Comparison of ENCODE assay signal across 1 cellular context in genomic region chr20:41340327-41341055, GRCh38.
TF ChIP-seq lines count a peak whose summit lies in the region.

A gene with protein sequence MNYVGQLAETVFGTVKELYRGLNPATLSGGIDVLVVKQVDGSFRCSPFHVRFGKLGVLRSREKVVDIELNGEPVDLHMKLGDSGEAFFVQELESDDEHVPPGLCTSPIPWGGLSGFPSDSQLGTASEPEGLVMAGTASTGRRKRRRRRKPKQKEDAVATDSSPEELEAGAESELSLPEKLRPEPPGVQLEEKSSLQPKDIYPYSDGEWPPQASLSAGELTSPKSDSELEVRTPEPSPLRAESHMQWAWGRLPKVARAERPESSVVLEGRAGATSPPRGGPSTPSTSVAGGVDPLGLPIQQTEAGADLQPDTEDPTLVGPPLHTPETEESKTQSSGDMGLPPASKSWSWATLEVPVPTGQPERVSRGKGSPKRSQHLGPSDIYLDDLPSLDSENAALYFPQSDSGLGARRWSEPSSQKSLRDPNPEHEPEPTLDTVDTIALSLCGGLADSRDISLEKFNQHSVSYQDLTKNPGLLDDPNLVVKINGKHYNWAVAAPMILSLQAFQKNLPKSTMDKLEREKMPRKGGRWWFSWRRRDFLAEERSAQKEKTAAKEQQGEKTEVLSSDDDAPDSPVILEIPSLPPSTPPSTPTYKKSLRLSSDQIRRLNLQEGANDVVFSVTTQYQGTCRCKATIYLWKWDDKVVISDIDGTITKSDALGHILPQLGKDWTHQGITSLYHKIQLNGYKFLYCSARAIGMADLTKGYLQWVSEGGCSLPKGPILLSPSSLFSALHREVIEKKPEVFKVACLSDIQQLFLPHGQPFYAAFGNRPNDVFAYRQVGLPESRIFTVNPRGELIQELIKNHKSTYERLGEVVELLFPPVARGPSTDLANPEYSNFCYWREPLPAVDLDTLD (plus strand): TSS chr20:41340821. CDS start chr20:41345804, 4,983 bp downstream.

TF ChIP-seq in SK-N-SH treated with all-trans-retinoic acid at 6 μM for 48 hours, 23 proteins besides CTCF, POLR2A, EP300 and RAD21 (continued from another document):
- TF ChIP-seq POU6F1 (CRISPR knock-in tag; IDR thresholded peaks at IDR 0.05; ENCODE audit: borderline replicate concordance, low read depth) = no peak
- TF ChIP-seq ZC3H10 (CRISPR knock-in tag; IDR thresholded peaks at IDR 0.05) = no peak
- TF ChIP-seq PPARA (CRISPR knock-in tag; IDR thresholded peaks at IDR 0.05; ENCODE audit: borderline replicate concordance) = no peak
- no peak for TF ChIP-seq CSDC2 (CRISPR knock-in tag; IDR thresholded peaks at IDR 0.05)
- TF ChIP-seq, protein P1, sequence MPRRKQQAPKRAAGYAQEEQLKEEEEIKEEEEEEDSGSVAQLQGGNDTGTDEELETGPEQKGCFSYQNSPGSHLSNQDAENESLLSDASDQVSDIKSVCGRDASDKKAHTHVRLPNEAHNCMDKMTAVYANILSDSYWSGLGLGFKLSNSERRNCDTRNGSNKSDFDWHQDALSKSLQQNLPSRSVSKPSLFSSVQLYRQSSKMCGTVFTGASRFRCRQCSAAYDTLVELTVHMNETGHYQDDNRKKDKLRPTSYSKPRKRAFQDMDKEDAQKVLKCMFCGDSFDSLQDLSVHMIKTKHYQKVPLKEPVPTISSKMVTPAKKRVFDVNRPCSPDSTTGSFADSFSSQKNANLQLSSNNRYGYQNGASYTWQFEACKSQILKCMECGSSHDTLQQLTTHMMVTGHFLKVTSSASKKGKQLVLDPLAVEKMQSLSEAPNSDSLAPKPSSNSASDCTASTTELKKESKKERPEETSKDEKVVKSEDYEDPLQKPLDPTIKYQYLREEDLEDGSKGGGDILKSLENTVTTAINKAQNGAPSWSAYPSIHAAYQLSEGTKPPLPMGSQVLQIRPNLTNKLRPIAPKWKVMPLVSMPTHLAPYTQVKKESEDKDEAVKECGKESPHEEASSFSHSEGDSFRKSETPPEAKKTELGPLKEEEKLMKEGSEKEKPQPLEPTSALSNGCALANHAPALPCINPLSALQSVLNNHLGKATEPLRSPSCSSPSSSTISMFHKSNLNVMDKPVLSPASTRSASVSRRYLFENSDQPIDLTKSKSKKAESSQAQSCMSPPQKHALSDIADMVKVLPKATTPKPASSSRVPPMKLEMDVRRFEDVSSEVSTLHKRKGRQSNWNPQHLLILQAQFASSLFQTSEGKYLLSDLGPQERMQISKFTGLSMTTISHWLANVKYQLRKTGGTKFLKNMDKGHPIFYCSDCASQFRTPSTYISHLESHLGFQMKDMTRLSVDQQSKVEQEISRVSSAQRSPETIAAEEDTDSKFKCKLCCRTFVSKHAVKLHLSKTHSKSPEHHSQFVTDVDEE (CRISPR knock-in tag; IDR thresholded peaks at IDR 0.05) = no peak
- TF ChIP-seq ZNF565 (CRISPR knock-in tag; conservative IDR thresholded peaks at IDR 0.05; ENCODE audit: low read depth) = no peak
TF ChIP-seq in SK-N-SH treated with all-trans-retinoic acid at 6 μM for 48 hours: peak in this region for 0.
